In genomic region chr3:118628704-118629341, GRCh38 we compare ENCODE assay signal across 9 cellular contexts.
DNase-seq lines count a peak whose midpoint lies in the region; ATAC-seq and TF ChIP-seq lines count a peak whose summit lies in the region.
"Had no signal": no experiment of that assay in that cellular context is flagged by ENCODE, and none has a peak within 500 bp of the region (broad histone marks: within the 10 kb centered on the region; RNA-seq: fewer than 3 reads in every experiment).

No MANE protein-coding gene starts in this region.

- DNase-seq in DMS 273 treated with DMSO at 0.1 percent for 48 hours (lab: John Stamatoyannopoulos, UW) (peak; percentile 66), GM19240 (ENCODE audit: insufficient read length, low spot score) (peak; percentile 34), NCI-H2081 treated with DMSO at 0.1 percent for 48 hours (lab: John Stamatoyannopoulos, UW) (peak; percentile 25), glomerular endothelial cell (ENCODE audit: extremely low read depth, low read depth, low spot score) (peak; percentile 48), progenitor cell of endocrine pancreas (ENCODE audit: low spot score, unreplicated experiment) (peak; percentile 61)
- DNase-seq in activated CD4-positive, alpha-beta T cell treated with anti-CD3 and anti-CD28 coated beads, Interleukin-2, amount 50 U/mL, for 48 hours: peak; percentile 11 to 48
- DNase-seq in activated naive CD4-positive, alpha-beta T cell (lab: John Stamatoyannopoulos, UW): no peak

- H3K36me3 Mint-ChIP-seq in progenitor cell of endocrine pancreas (ENCODE audit: insufficient read depth): no peaks in the 10 kb centered on the region

- peaks cover 2% of the 10 kb centered on the region for H3K4me1 Mint-ChIP-seq in progenitor cell of endocrine pancreas (ENCODE audit: low read depth)

- peaks cover 3% of the 10 kb centered on the region for H3K27me3 Mint-ChIP-seq in progenitor cell of endocrine pancreas
- H3K27me3 Mint-ChIP-seq: stimulated activated naive CD8-positive, alpha-beta T cell treated with anti-CD3 and anti-CD28 coated beads, Interleukin-15, Interleukin-2, amounts not matched to agents 100 ng/mL and 50 ng/mL, for 24 hours had no signal

- no peak overlapping the region for H3K4me3 Mint-ChIP-seq in progenitor cell of endocrine pancreas (ENCODE audit: low read depth)
- H3K4me3 Mint-ChIP-seq: stimulated activated naive CD8-positive, alpha-beta T cell treated with anti-CD3 and anti-CD28 coated beads, Interleukin-15, Interleukin-2, amounts not matched to agents 100 ng/mL and 50 ng/mL, for 24 hours had no signal

- TF ChIP-seq CTCF in progenitor cell of endocrine pancreas (IDR thresholded peaks at IDR 0.05; ENCODE audit: unreplicated experiment): peak; percentile 82

- no peaks in the 10 kb centered on the region for H3K9me3 Mint-ChIP-seq in progenitor cell of endocrine pancreas (ENCODE audit: low read depth)
- H3K9me3 Mint-ChIP-seq: stimulated activated naive CD8-positive, alpha-beta T cell treated with anti-CD3 and anti-CD28 coated beads, Interleukin-15, Interleukin-2, amounts not matched to agents 100 ng/mL and 50 ng/mL, for 24 hours had no signal

- H3K27ac Mint-ChIP-seq in progenitor cell of endocrine pancreas: no peak overlapping the region
- H3K27ac Mint-ChIP-seq: stimulated activated naive CD8-positive, alpha-beta T cell treated with anti-CD3 and anti-CD28 coated beads, Interleukin-15, Interleukin-2, amounts not matched to agents 100 ng/mL and 50 ng/mL, for 24 hours had no signal

- ATAC-seq in HG03135 (IDR thresholded peaks at IDR 0.05; ENCODE audit: unreplicated experiment): peak; percentile 92

Comparison
In these comparisons a context has a peak if more than half of its experiments do, and no peak if none do; other contexts are left out.
1. DNase-seq: peak in DMS 273 treated with DMSO at 0.1 percent for 48 hours (single experiment), GM19240 (single experiment), NCI-H2081 treated with DMSO at 0.1 percent for 48 hours (single experiment), activated CD4-positive, alpha-beta T cell treated with anti-CD3 and anti-CD28 coated beads, Interleukin-2, amount 50 U/mL, for 48 hours (2 of 2), glomerular endothelial cell (single experiment) and progenitor cell of endocrine pancreas (single experiment); none in activated naive CD4-positive, alpha-beta T cell (0 of 4).